9 cellular contexts compared by ENCODE assay signal in the genomic region with DNA sequence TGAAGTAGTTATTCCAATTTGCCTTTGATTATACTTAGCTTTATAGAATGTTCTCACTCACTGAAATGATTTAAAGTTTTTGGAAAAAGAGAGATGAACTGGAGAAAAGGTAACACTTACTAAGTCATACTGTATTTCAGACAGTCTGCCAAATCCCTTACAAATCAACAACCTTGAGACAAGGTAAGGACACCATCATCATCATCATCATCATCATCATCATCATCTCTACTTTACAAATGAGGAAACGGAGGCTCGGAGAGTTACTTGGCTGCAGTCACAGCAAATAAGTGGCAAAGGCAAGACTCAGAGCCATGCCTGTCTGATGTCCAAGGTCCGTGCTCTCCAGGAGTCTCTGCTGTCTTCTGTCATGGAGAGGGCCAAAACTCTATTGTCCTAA. TPM values are rescaled to one million over a fixed set of nuclear protein-coding genes. Genes with fewer than 3 reads are reported as not detected.
"Had no signal": no experiment of that assay in that cellular context is flagged by ENCODE, and none has a peak within 500 bp of the region (broad histone marks: within the 10 kb centered on the region; RNA-seq: fewer than 3 reads in every experiment).

No MANE protein-coding gene starts in this region.

- FAIRE-seq: G401.6, GM12878, GM12891, GM12892, GM18507, GM19239 had no signal

- H3K4me3 ChIP-seq: GM12878 had no signal

- DNase-seq: GDM1, GF-D8 had no signal

- ATAC-seq: GM12878 had no signal

RNA-seq across cellular contexts. Expression of a gene that starts 9.4 kb away (rescaled TPM):
- total RNA-seq: G401 had no signal
